ENCODE assay signal across 8 cellular contexts in genomic region chr15:75508741-75509532, GRCh38. TPM values are rescaled to one million over a fixed set of nuclear protein-coding genes. Genes with fewer than 3 reads are reported as not detected.
DNase-seq lines count a peak whose midpoint lies in the region; ATAC-seq and TF ChIP-seq lines count a peak whose summit lies in the region.

No MANE protein-coding gene starts in this region.

- no peaks in the 10 kb centered on the region for H3K27me3 ChIP-seq in HAP-1 (ENCODE audit: low read depth)

- H3K4me1 Mint-ChIP-seq in T-cell = peaks cover 2 to 5% (median 4%) of the 10 kb centered on the region in 3 donors
- H3K4me1 Mint-ChIP-seq in stimulated activated effector memory CD8-positive, alpha-beta T cell treated with anti-CD3 and anti-CD28 coated beads, Interleukin-12 subunit alpha, Interleukin-12 subunit beta, amount 100 ng/mL, for 72 hours = no peaks in the 10 kb centered on the region

- H3K9me3 Mint-ChIP-seq in T-cell = no peaks in the 10 kb centered on the region
- H3K9me3 Mint-ChIP-seq in stimulated activated effector memory CD8-positive, alpha-beta T cell treated with anti-CD3 and anti-CD28 coated beads, Interleukin-12 subunit alpha, Interleukin-12 subunit beta, amount 100 ng/mL, for 72 hours = no peaks in the 10 kb centered on the region

- no peaks in the 10 kb centered on the region for H3K9me3 ChIP-seq in HAP-1

- CTCF ChIA-PET in T-cell (lab: Charles Lee) = interaction anchor here (0.5 to 1.6 kb wide), 9 partner anchors 10 to 175 kb away, joined by 3 to 28 read pairs (median 4); partner anchors contain the start of genes IMP3 (in 1 of the 2), SNUPN (in 1 of the 2) and SNX33 (in 1 of the 2)

- H3K36me3 ChIP-seq in HAP-1 (replicated peaks) = peaks cover 51% of the 10 kb centered on the region

- POLR2A ChIA-PET in T-cell (lab: Charles Lee) = no interaction called here

- peak; percentile 74 for TF ChIP-seq CTCF in fibroblast of the aortic adventitia (IDR thresholded peaks at IDR 0.05; ENCODE audit: insufficient read depth, low read length)

- H3K4me3 ChIP-seq in HAP-1 (no peak overlapping the region), fibroblast of the aortic adventitia (ENCODE audit: low read depth, low read length) (no peak overlapping the region)

- no peaks in the 10 kb centered on the region for H3K27me3 Mint-ChIP-seq in T-cell

- H3K4me3 Mint-ChIP-seq in T-cell = no peak overlapping the region
- H3K4me3 Mint-ChIP-seq in stimulated activated effector memory CD8-positive, alpha-beta T cell treated with anti-CD3 and anti-CD28 coated beads, Interleukin-12 subunit alpha, Interleukin-12 subunit beta, amount 100 ng/mL, for 72 hours = no peak overlapping the region

- H3K36me3 Mint-ChIP-seq in T-cell = peaks cover 20% of the 10 kb centered on the region
- H3K36me3 Mint-ChIP-seq in stimulated activated effector memory CD8-positive, alpha-beta T cell treated with anti-CD3 and anti-CD28 coated beads, Interleukin-12 subunit alpha, Interleukin-12 subunit beta, amount 100 ng/mL, for 72 hours = peaks cover 58% of the 10 kb centered on the region

- ATAC-seq in T-cell (replicated peaks in 1 of 4) = peak in 2 of 4 experiments; percentile 33 to 52
- no peak for ATAC-seq in stimulated activated effector memory CD8-positive, alpha-beta T cell treated with anti-CD3 and anti-CD28 coated beads, Interleukin-12 subunit alpha, Interleukin-12 subunit beta, amount 100 ng/mL, for 72 hours
- no peak for ATAC-seq in GM19397 (IDR thresholded peaks at IDR 0.05; ENCODE audit: unreplicated experiment)
- ATAC-seq in HG02642 (IDR thresholded peaks at IDR 0.05; ENCODE audit: poor library complexity, unreplicated experiment) = no peak
- ATAC-seq in GM19351 (IDR thresholded peaks at IDR 0.05; ENCODE audit: unreplicated experiment) = no peak

- peak; percentile 35 for DNase-seq in Caki2 (ENCODE audit: low read depth)
- DNase-seq in HAP-1 (ENCODE audit: low spot score in 2 of 2) = peak; percentile 44 to 48
- peak in 18 of 34 experiments; percentile 1 to 41 (median 16) for DNase-seq in T-cell
- peak; percentile 72 for DNase-seq in fibroblast of the aortic adventitia (ENCODE audit: low read depth)
- no peak for DNase-seq in stimulated activated effector memory CD8-positive, alpha-beta T cell treated with anti-CD3 and anti-CD28 coated beads, Interleukin-12 subunit alpha, Interleukin-12 subunit beta, amount 100 ng/mL, for 72 hours (ENCODE audit: low spot score in 2 of 2)

- in situ Hi-C loops in Caki2 (cut with HindIII; ENCODE audit: low pct_unique_long_range_greater_than_20kb, low sequenced_read_pairs) (no loop called here), HAP-1 (cut with MboI; ENCODE audit: low sequenced_read_pairs) (no loop called here)

- no peaks in the 10 kb centered on the region for H3K4me1 ChIP-seq in HAP-1

- H3K27ac Mint-ChIP-seq in T-cell = no peak overlapping the region
- H3K27ac Mint-ChIP-seq in stimulated activated effector memory CD8-positive, alpha-beta T cell treated with anti-CD3 and anti-CD28 coated beads, Interleukin-12 subunit alpha, Interleukin-12 subunit beta, amount 100 ng/mL, for 72 hours = peak overlapping the region; percentile 60

RNA-seq across cellular contexts. Expression of gene SIN3A, which starts 57.4 kb away (rescaled TPM):
- total RNA-seq in Caki2 (2014; rRNA removed; shearing (Covaris generic); ENCODE audit: low replicate concordance) = 17.7 and 32.6 TPM in 2 replicates
- total RNA-seq in T-cell (100 to 1,000 TPM; 117 to 137 (median 136) TPM), fibroblast of the aortic adventitia (ENCODE audit: low replicate concordance) (37.3 and 52.9 TPM in 2 replicates)

Comparison
In these comparisons a context has a peak if more than half of its experiments do, and no peak if none do; other contexts are left out.
1. DNase-seq: peak in Caki2 (single experiment), HAP-1 (2 of 2), T-cell (18 of 34) and fibroblast of the aortic adventitia (single experiment); none in stimulated activated effector memory CD8-positive, alpha-beta T cell treated with anti-CD3 and anti-CD28 coated beads, Interleukin-12 subunit alpha, Interleukin-12 subunit beta, amount 100 ng/mL, for 72 hours (0 of 2).